In genomic region chr20:31237763-31238162, GRCh38 we compare ENCODE assay signal across 35 cellular contexts. TPM values are rescaled to one million over a fixed set of nuclear protein-coding genes. Genes with fewer than 3 reads are reported as not detected.
"Had no signal": no experiment of that assay in that cellular context is flagged by ENCODE, and none has a peak within 500 bp of the region (broad histone marks: within the 10 kb centered on the region; RNA-seq: fewer than 3 reads in every experiment).

No MANE protein-coding gene starts in this region.

- H3K79me2 ChIP-seq: parathyroid adenoma had no signal

- H3K4me3 ChIP-seq: neural progenitor cell, ovary, psoas muscle, skin epidermis, smooth muscle cell, spleen, stomach, thoracic aorta, thyroid gland, tibial nerve, upper lobe of left lung, vagina had no signal

- FAIRE-seq: urothelium cell line had no signal

- ATAC-seq: naive thymus-derived CD4-positive, alpha-beta T cell; natural killer cell; psoas muscle; right cardiac atrium; sciatic nerve; stimulated activated effector memory CD8-positive, alpha-beta T cell treated with anti-CD3 and anti-CD28 coated beads, Interleukin-12 subunit alpha, Interleukin-12 subunit beta, amount 100 ng/mL, for 72 hours; stimulated activated naive B cell treated with anti-CD40 and anti-IgM and Interleukin-4, amounts not matched to agents 10 μg/mL and 1 μg/mL and 100 μg/mL, for 72 hours had no signal

- H2AFZ ChIP-seq: neural progenitor cell, parathyroid adenoma had no signal

- H3K9ac ChIP-seq: neural progenitor cell, parathyroid adenoma had no signal

- DNase-seq: naive thymus-derived CD4-positive, alpha-beta T cell; natural killer cell; occipital lobe; ovary; posterior cingulate gyrus; psoas muscle; right cardiac atrium; spleen; stimulated activated CD4-positive, alpha-beta T cell treated with anti-CD3 and anti-CD28 coated beads, Interleukin-12 subunit alpha, Interleukin-12 subunit beta, amount 100 ng/mL, for 4 hours; stimulated activated CD4-positive, alpha-beta T cell treated with anti-CD3 and anti-CD28 coated beads, Interleukin-1b, Interleukin-23, amount 100 ng/mL, for 48 hours; stimulated activated CD4-positive, alpha-beta T cell treated with anti-CD3 and anti-CD28 coated beads, Interleukin-4, amount 100 ng/mL, for 1 hour; stimulated activated CD4-positive, alpha-beta T cell treated with anti-CD3 and anti-CD28 coated beads, Interleukin-4, amount 100 ng/mL, for 4 hours; stimulated activated naive B cell treated with anti-CD40 and anti-IgM and Interleukin-4, amounts not matched to agents 10 μg/mL and 1 μg/mL and 100 μg/mL, for 72 hours; stimulated activated naive CD4-positive, alpha-beta T cell treated with Interleukin-2 at 50 U/mL for 16 hours; stomach; thyroid gland; trophoblast cell; upper lobe of left lung had no signal

- H3K9me3 ChIP-seq: thyroid gland had no signal

- H3K27me3 ChIP-seq: neural progenitor cell, ovary, spleen, stomach, thyroid gland, tibial nerve, upper lobe of left lung, vagina had no signal

- H3K4me2 ChIP-seq: neural progenitor cell, smooth muscle cell had no signal

- H3K36me3 ChIP-seq: neural progenitor cell, ovary, spleen, stomach, thoracic aorta, thyroid gland, tibial nerve, upper lobe of left lung, vagina had no signal

- H3K4me1 ChIP-seq: neural progenitor cell, parathyroid adenoma, psoas muscle, spleen, stomach, thyroid gland, tibial nerve, upper lobe of left lung, vagina had no signal

- H3K27ac ChIP-seq: neural progenitor cell, ovary, parathyroid adenoma, psoas muscle, skin epidermis, spleen, stomach, thoracic aorta, thyroid gland, tibial nerve, upper lobe of left lung, vagina had no signal

RNA-seq across cellular contexts. Expression of gene DEFB115, which starts 19.7 kb away (rescaled TPM):
- total RNA-seq: naive thymus-derived CD4-positive, alpha-beta T cell; natural killer cell; occipital lobe; osteoblast; ovary; progenitor cell of endocrine pancreas; psoas muscle; renal cortical epithelial cell; right cardiac atrium; sciatic nerve; smooth muscle cell; spleen; stomach; subcutaneous adipose tissue; temporal lobe; thoracic aorta; thyroid gland; tibial nerve; upper lobe of left lung; ureter; vagina had no signal
- polyA plus RNA-seq: naive thymus-derived CD4-positive, alpha-beta T cell; neural cell; ovary; psoas muscle; right cardiac atrium; smooth muscle cell; spleen; stomach had no signal
